In the genomic region with DNA sequence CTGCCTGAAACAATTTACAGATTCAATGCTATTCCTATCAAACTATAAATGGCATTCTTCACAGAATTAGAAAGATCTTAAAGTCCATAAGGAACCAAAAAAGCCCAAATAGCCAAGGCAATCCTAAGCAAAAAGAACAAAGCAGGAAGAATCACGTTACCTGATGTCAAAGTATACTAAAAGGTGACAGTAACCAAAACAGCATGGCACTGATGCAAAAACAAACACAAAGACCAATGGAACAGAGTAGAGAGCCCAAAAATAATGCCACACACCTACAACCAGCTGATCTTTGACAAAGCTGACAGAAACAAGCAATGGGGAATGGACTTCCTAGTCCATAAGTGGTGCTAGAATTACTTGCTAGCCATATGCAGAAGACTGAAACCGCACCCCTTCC, we compare ENCODE assay signal across 8 cellular contexts.
"Had no signal": no experiment of that assay in that cellular context is flagged by ENCODE, and none has a peak within 500 bp of the region (broad histone marks: within the 10 kb centered on the region; RNA-seq: fewer than 3 reads in every experiment).

No MANE protein-coding gene starts in this region.

- H3K4me3 ChIP-seq: GM23338, HAP-1 had no signal

- H3K4me3 Mint-ChIP-seq: GM23338 had no signal

- H2AFZ ChIP-seq: GM23338 had no signal

- H3K4me2 ChIP-seq: GM23338 had no signal

- DNase-seq: H7, IMR-90, KBM-7 had no signal

- H3K36me3 ChIP-seq: HAP-1 had no signal

- ATAC-seq: GM23338, HCT116 had no signal

- FAIRE-seq: H1, HTR-8/SVneo had no signal
